In genomic region chr3:71102111-71103039, GRCh38 we compare ENCODE assay signal across 1 cellular context.
TF ChIP-seq lines count a peak whose summit lies in the region.

No MANE protein-coding gene starts in this region.

TF ChIP-seq in IMR-90, 13 proteins besides CTCF, POLR2A, EP300 and RAD21 (continued from another document):
- TF ChIP-seq MAZ (IDR thresholded peaks at IDR 0.05; ENCODE audit: borderline replicate concordance, low read depth, low read length) (no peak), MXI1 (IDR thresholded peaks at IDR 0.05; ENCODE audit: borderline replicate concordance, low read depth, low read length) (no peak), NFE2L2 (IDR thresholded peaks at IDR 0.05; ENCODE audit: low read depth, low read length) (peak; percentile 41; the same call in 1 of the 2 replicates), BHLHE40 (IDR thresholded peaks at IDR 0.05; ENCODE audit: low read depth, low read length) (peak; percentile 56; the same call in 1 of the 2 replicates), RCOR1 (IDR thresholded peaks at IDR 0.05; ENCODE audit: insufficient replicate concordance, low read length) (no peak), SMC3 (IDR thresholded peaks at IDR 0.05; ENCODE audit: low read depth, low read length) (no peak; the same call in 1 of the 2 replicates), MAFK (IDR thresholded peaks at IDR 0.05; ENCODE audit: low read depth, low read length) (peak; percentile 54; the same call in 1 of the 2 replicates), RFX5 (IDR thresholded peaks at IDR 0.05; ENCODE audit: low read depth, low read length) (no peak), CEBPB (IDR thresholded peaks at IDR 0.05; ENCODE audit: low read depth, low read length) (peak; percentile 92), CHD1 (IDR thresholded peaks at IDR 0.05; ENCODE audit: low read depth, low read length) (no peak)
- TF ChIP-seq, protein P1, sequence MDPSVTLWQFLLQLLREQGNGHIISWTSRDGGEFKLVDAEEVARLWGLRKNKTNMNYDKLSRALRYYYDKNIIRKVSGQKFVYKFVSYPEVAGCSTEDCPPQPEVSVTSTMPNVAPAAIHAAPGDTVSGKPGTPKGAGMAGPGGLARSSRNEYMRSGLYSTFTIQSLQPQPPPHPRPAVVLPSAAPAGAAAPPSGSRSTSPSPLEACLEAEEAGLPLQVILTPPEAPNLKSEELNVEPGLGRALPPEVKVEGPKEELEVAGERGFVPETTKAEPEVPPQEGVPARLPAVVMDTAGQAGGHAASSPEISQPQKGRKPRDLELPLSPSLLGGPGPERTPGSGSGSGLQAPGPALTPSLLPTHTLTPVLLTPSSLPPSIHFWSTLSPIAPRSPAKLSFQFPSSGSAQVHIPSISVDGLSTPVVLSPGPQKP (IDR thresholded peaks at IDR 0.05; ENCODE audit: borderline replicate concordance, low read depth, low read length): no peak
- TF ChIP-seq, protein P2, sequence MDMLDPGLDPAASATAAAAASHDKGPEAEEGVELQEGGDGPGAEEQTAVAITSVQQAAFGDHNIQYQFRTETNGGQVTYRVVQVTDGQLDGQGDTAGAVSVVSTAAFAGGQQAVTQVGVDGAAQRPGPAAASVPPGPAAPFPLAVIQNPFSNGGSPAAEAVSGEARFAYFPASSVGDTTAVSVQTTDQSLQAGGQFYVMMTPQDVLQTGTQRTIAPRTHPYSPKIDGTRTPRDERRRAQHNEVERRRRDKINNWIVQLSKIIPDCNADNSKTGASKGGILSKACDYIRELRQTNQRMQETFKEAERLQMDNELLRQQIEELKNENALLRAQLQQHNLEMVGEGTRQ (IDR thresholded peaks at IDR 0.05; ENCODE audit: low read depth, low read length): no peak
